In the genomic region with DNA sequence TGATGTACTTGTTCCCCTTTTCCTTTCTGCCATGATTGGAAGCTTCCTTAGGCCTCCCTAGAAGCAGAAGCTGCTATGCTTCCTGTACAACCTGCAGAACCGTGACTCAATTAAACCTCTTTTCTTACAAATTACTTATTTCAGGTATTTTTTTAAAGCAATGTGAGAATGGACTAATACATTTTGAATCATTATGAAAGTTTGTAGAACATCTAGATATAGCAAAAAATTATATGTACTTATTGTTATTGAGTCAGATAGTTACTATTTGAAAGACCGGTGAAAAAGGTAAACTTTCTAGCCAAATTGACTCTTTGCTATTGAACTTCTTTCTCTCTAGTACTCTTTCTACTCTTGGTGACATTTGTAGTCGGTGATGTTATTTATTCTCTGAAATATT, we compare ENCODE assay signal across 29 cellular contexts.
"Had no signal": no experiment of that assay in that cellular context is flagged by ENCODE, and none has a peak within 500 bp of the region (broad histone marks: within the 10 kb centered on the region; RNA-seq: fewer than 3 reads in every experiment).

No MANE protein-coding gene starts in this region.

- H3K36me3 ChIP-seq: left lung, lower lobe of right lung, pancreas, prostate gland, stomach, thyroid gland, transverse colon, upper lobe of left lung, vagina had no signal

- H3K36me3 Mint-ChIP-seq: naive thymus-derived CD8-positive, alpha-beta T cell; stimulated activated naive B cell treated with anti-CD40 and anti-IgM and Interleukin-4, amounts not matched to agents 10 μg/mL and 1 μg/mL and 100 μg/mL, for 72 hours had no signal

- DNase-seq: kidney glomerular epithelial cell; left colon; lower lobe of right lung; mammary epithelial cell; mesenchymal stem cell; naive thymus-derived CD8-positive, alpha-beta T cell; nucleus accumbens; pancreas; retina; stimulated activated CD4-positive, alpha-beta T cell treated with anti-CD3 and anti-CD28 coated beads, Interleukin-12 subunit alpha, Interleukin-12 subunit beta, amount 100 ng/mL, for 4 hours; stimulated activated CD4-positive, alpha-beta T cell treated with anti-CD3 and anti-CD28 coated beads, Interleukin-15, amount 100 ng/mL, for 24 hours; stimulated activated CD4-positive, alpha-beta T cell treated with anti-CD3 and anti-CD28 coated beads, Interleukin-2, amount 100 ng/mL, for 24 hours; stimulated activated CD4-positive, alpha-beta T cell treated with anti-CD3 and anti-CD28 coated beads, Interleukin-4, amount 100 ng/mL, for 1 hour; stimulated activated naive B cell treated with anti-CD40 and anti-IgM and Interleukin-4, amounts not matched to agents 10 μg/mL and 1 μg/mL and 100 μg/mL, for 72 hours; stimulated activated naive CD8-positive, alpha-beta T cell treated with anti-CD3 and anti-CD28 coated beads, Interleukin-15, Interleukin-2, amounts not matched to agents 100 U/mL and 50 U/mL, for 24 hours; stomach; testis; thyroid gland; transverse colon; upper lobe of left lung had no signal

- H3K27me3 Mint-ChIP-seq: naive thymus-derived CD8-positive, alpha-beta T cell; stimulated activated naive B cell treated with anti-CD40 and anti-IgM and Interleukin-4, amounts not matched to agents 10 μg/mL and 1 μg/mL and 100 μg/mL, for 72 hours had no signal

- H3K4me1 Mint-ChIP-seq: naive thymus-derived CD8-positive, alpha-beta T cell; nephron; neural crest cell had no signal

- ATAC-seq: left colon; left lung; lower lobe of right lung; naive thymus-derived CD8-positive, alpha-beta T cell; pancreas; right cardiac atrium; sciatic nerve; stimulated activated naive B cell treated with anti-CD40 and anti-IgM and Interleukin-4, amounts not matched to agents 10 μg/mL and 1 μg/mL and 100 μg/mL, for 72 hours; stimulated activated naive CD8-positive, alpha-beta T cell treated with anti-CD3 and anti-CD28 coated beads, Interleukin-15, Interleukin-2, amounts not matched to agents 100 U/mL and 50 U/mL, for 24 hours had no signal

- FAIRE-seq: keratinocyte, pancreas had no signal

- H3K27ac Mint-ChIP-seq: naive thymus-derived CD8-positive, alpha-beta T cell; nephron; stimulated activated naive B cell treated with anti-CD40 and anti-IgM and Interleukin-4, amounts not matched to agents 10 μg/mL and 1 μg/mL and 100 μg/mL, for 72 hours had no signal

- H3K9me3 Mint-ChIP-seq: nephron; neural crest cell; stimulated activated naive B cell treated with anti-CD40 and anti-IgM and Interleukin-4, amounts not matched to agents 10 μg/mL and 1 μg/mL and 100 μg/mL, for 72 hours had no signal

- H3K4me3 ChIP-seq: left lung, lower lobe of right lung, pancreas, prostate gland, skin epidermis, stomach, testis, thyroid gland, transverse colon, upper lobe of left lung, vagina had no signal

- H3K9me3 ChIP-seq: left lung, lower lobe of right lung, pancreas, prostate gland, stomach, testis, thyroid gland, transverse colon, upper lobe of left lung, vagina had no signal

- H3K4me1 ChIP-seq: left lung, lower lobe of right lung, pancreas, prostate gland, stomach, testis, thyroid gland, transverse colon, upper lobe of left lung, vagina had no signal

- H3K27ac ChIP-seq: left lung, lower lobe of right lung, pancreas, prostate gland, skin epidermis, stomach, testis, thyroid gland, transverse colon, upper lobe of left lung, vagina had no signal

- H3K4me3 Mint-ChIP-seq: naive thymus-derived CD8-positive, alpha-beta T cell; nephron; neural crest cell; stimulated activated naive B cell treated with anti-CD40 and anti-IgM and Interleukin-4, amounts not matched to agents 10 μg/mL and 1 μg/mL and 100 μg/mL, for 72 hours had no signal

- H3K27me3 ChIP-seq: left lung, pancreas, stomach, testis, thyroid gland, transverse colon, upper lobe of left lung, vagina had no signal
